ENCODE assay signal across 11 cellular contexts in genomic region chr15:78073026-78073425, GRCh38. TPM values are rescaled to one million over a fixed set of nuclear protein-coding genes. Genes with fewer than 3 reads are reported as not detected.
DNase-seq lines count a peak whose midpoint lies in the region; ATAC-seq and TF ChIP-seq lines count a peak whose summit lies in the region.
"Had no signal": no experiment of that assay in that cellular context is flagged by ENCODE, and none has a peak within 500 bp of the region (broad histone marks: within the 10 kb centered on the region; RNA-seq: fewer than 3 reads in every experiment).

No MANE protein-coding gene starts in this region.

- peaks cover 4% of the 10 kb centered on the region for H3K36me3 Mint-ChIP-seq in T-helper 17 cell (ENCODE audit: low read depth)

- no peak for TF ChIP-seq EP300 in sigmoid colon (IDR thresholded peaks at IDR 0.05)

- H3K9me3 ChIP-seq in DND-41 (ENCODE audit: insufficient read depth, low read length, severe bottlenecking): no peaks in the 10 kb centered on the region
- H3K9me3 ChIP-seq in T-helper 17 cell (ENCODE audit: control insufficient read depth, low read length, poor library complexity, severe bottlenecking): no peaks in the 10 kb centered on the region
- H3K9me3 ChIP-seq in sigmoid colon: no peaks in the 10 kb centered on the region

- CTCF ChIA-PET in GM10248 (lab: Yijun Ruan, JAX): interaction anchor here (0.9 to 1.7 kb wide), 4 partner anchors 11 to 58 kb away, joined by 3 to 7 read pairs (median 3); no protein-coding TSS in a partner anchor

- H3K27me3 Mint-ChIP-seq in T-helper 17 cell: no peaks in the 10 kb centered on the region

- TF ChIP-seq POLR2A in sigmoid colon (IDR thresholded peaks at IDR 0.05): no peak

- H3K27me3 ChIP-seq in DND-41 (ENCODE audit: insufficient read depth, low read length, poor library complexity) (no peaks in the 10 kb centered on the region), sigmoid colon (no peaks in the 10 kb centered on the region)

- H4K20me1 ChIP-seq in DND-41 (ENCODE audit: insufficient read depth, low read length): peaks cover 21% of the 10 kb centered on the region

- TF ChIP-seq CTCF in DND-41 (IDR thresholded peaks at IDR 0.05; ENCODE audit: borderline replicate concordance, extremely low read depth, low read length, poor library complexity, severe bottlenecking): no peak
- no peak for TF ChIP-seq CTCF in sigmoid colon (IDR thresholded peaks at IDR 0.05)
- TF ChIP-seq CTCF in GM10248 (IDR thresholded peaks at IDR 0.05; ENCODE audit: control extremely low read depth, extremely low read depth, low read depth, missing control alignments): no peak

- no peak overlapping the region for H3K9ac ChIP-seq in DND-41 (ENCODE audit: low read depth, low read length)

- H3K4me3 Mint-ChIP-seq in T-helper 17 cell: peak overlapping the region; percentile 81

- peaks cover 63% of the 10 kb centered on the region for H3K4me1 Mint-ChIP-seq in T-helper 17 cell

- H3K4me1 ChIP-seq in DND-41 (ENCODE audit: insufficient read depth, low read length) (peaks cover 71% of the 10 kb centered on the region), sigmoid colon (peaks cover 0 to 87% (median 74%) of the 10 kb centered on the region in 4 donors)

- H3K27ac Mint-ChIP-seq in T-helper 17 cell: no peak overlapping the region

- POLR2A ChIA-PET in GM10248 (lab: Yijun Ruan, JAX): no interaction called here

- H3K27ac ChIP-seq in DND-41 (ENCODE audit: low read length): no peak overlapping the region
- peak overlapping the region; percentile 58 to 90 (median 70) for H3K27ac ChIP-seq in sigmoid colon

- H3K36me3 ChIP-seq in DND-41 (ENCODE audit: insufficient read depth, low read length) (peaks cover 17% of the 10 kb centered on the region), sigmoid colon (no peaks in the 10 kb centered on the region)

- H3K4me3 ChIP-seq in DND-41 (ENCODE audit: low read depth in 1 of 2, low read length in 2 of 2): no peak overlapping the region
- peak overlapping the region in 1 of 4 donors; percentile 4 for H3K4me3 ChIP-seq in sigmoid colon

- peaks cover 90% of the 10 kb centered on the region for H3K79me2 ChIP-seq in DND-41 (ENCODE audit: insufficient read depth, low read length)

- intact Hi-C loops in sigmoid colon (cut with DNase I): no loop called here

- no peak overlapping the region for H2AFZ ChIP-seq in DND-41 (ENCODE audit: low read depth, low read length)

- WGBS in sigmoid colon, 2 donors: 59 to 71% methylated on average over 1 of the region's 1 CpG

- peak overlapping the region; percentile 15; the same call in 1 of the 2 replicates for H3K4me2 ChIP-seq in DND-41 (ENCODE audit: insufficient read depth, low read length)

- DNase-seq in DND-41 (no peak), T-helper 17 cell (no peak), fibroblast of peridontal ligament (ENCODE audit: extremely low read depth) (peak; percentile 84), sigmoid colon (no peak), GM10248 (ENCODE audit: extremely low spot score) (no peak), NCI-H128 (lab: John Stamatoyannopoulos, UW; ENCODE audit: unreplicated experiment) (no peak), HPDE6-E6E7 (ENCODE audit: extremely low spot score) (no peak), NAMALWA (ENCODE audit: low spot score) (no peak)
- DNase-seq: activated gamma-delta T cell treated with Interleukin-2 at 50 U/mL for 16 hours; stimulated activated CD4-positive, alpha-beta T cell treated with anti-CD3 and anti-CD28 coated beads, Interleukin-4, amount 100 ng/mL, for 1 hour had no signal

- ATAC-seq in DND-41 (ENCODE audit: insufficient read depth, low read depth) (no peak), T-helper 17 cell (no peak)

RNA-seq across cellular contexts. Expression of gene TBC1D2B, which starts 4.5 kb away (rescaled TPM):
- total RNA-seq in T-helper 17 cell (100 to 1,000 TPM in 1 of 2 donors, 10 to 100 TPM in 1; 91.0 to 130 TPM), sigmoid colon (10 to 100 TPM; 25.3 to 47.1 (median 37.6) TPM)
- 10 to 100 TPM in 2 of 3 donors, 1 to 10 TPM in 1; 7.6 to 30.3 (median 13.2) TPM for polyA plus RNA-seq in sigmoid colon

RNA-seq across cellular contexts. Expression of gene SH2D7, which starts 19.3 kb away (rescaled TPM):
- total RNA-seq in T-helper 17 cell (not detected), sigmoid colon (not detected)
- 1 to 10 TPM in 2 of 3 donors, under 1 TPM in 1; 0.69 to 3.0 (median 2.5) TPM for polyA plus RNA-seq in sigmoid colon
- total RNA-seq: mesenteric fat pad had no signal

RNA-seq across cellular contexts. Expression of gene CIB2, which starts 58.2 kb away (rescaled TPM):
- under 1 TPM; 0.63 to 0.65 TPM for total RNA-seq in T-helper 17 cell
- 10 to 100 TPM in 3 of 4 donors, 1 to 10 TPM in 1; 3.5 to 11.7 (median 10.4) TPM for total RNA-seq in sigmoid colon
- polyA plus RNA-seq in sigmoid colon: 10 to 100 TPM in 2 of 3 donors, 1 to 10 TPM in 1; 7.1 to 41.4 (median 16.9) TPM
